In genomic region chr11:109795234-109795633, GRCh38 we compare ENCODE assay signal across 23 cellular contexts.
DNase-seq lines count a peak whose midpoint lies in the region; TF ChIP-seq lines count a peak whose summit lies in the region.
"Had no signal": no experiment of that assay in that cellular context is flagged by ENCODE, and none has a peak within 500 bp of the region (broad histone marks: within the 10 kb centered on the region; RNA-seq: fewer than 3 reads in every experiment).

No MANE protein-coding gene starts in this region.

- H3K27ac ChIP-seq in mammary epithelial cell (ENCODE audit: insufficient read depth, low read depth, low read length): no peak overlapping the region
- peak overlapping the region; percentile 87 for H3K27ac ChIP-seq in mesenchymal stem cell (ENCODE audit: low read length, poor library complexity, severe bottlenecking)
- H3K27ac ChIP-seq: 22Rv1, BLaER1, epithelial cell of prostate, parathyroid adenoma, sigmoid colon, transverse colon had no signal

- no peak overlapping the region for H3K4ac ChIP-seq in mesenchymal stem cell (ENCODE audit: low read depth in 1 of 2, low read length in 2 of 2)

- no peaks in the 10 kb centered on the region for H3K27me3 Mint-ChIP-seq in MCF 10A (ENCODE audit: insufficient read depth, unreplicated experiment)
- H3K27me3 Mint-ChIP-seq: activated naive CD8-positive, alpha-beta T cell treated with anti-CD3 and anti-CD28 coated beads, Interleukin-2, amount 10 ng/mL, durations not matched to agents 7 days and 5 days had no signal

- H3K9ac ChIP-seq in mammary epithelial cell (ENCODE audit: insufficient read depth, low read length) (no peak overlapping the region), mesenchymal stem cell (ENCODE audit: low read length) (no peak overlapping the region)
- H3K9ac ChIP-seq: BLaER1, parathyroid adenoma had no signal

- H2BK5ac ChIP-seq in mesenchymal stem cell (ENCODE audit: low read depth, low read length, poor library complexity, severe bottlenecking): no peak overlapping the region

- no peaks in the 10 kb centered on the region for H3K36me3 Mint-ChIP-seq in MCF 10A (ENCODE audit: insufficient read depth, unreplicated experiment)
- H3K36me3 Mint-ChIP-seq: activated naive CD8-positive, alpha-beta T cell treated with anti-CD3 and anti-CD28 coated beads, Interleukin-2, amount 10 ng/mL, durations not matched to agents 7 days and 5 days had no signal

- no peak overlapping the region for H2BK15ac ChIP-seq in mesenchymal stem cell (ENCODE audit: low read depth, poor library complexity, severe bottlenecking)

- dilution Hi-C loops in mammary epithelial cell (cut with HindIII; ENCODE audit: low sequenced_read_pairs): no loop called here

- TF ChIP-seq CTCF in MCF 10A (IDR thresholded peaks at IDR 0.05; ENCODE audit: unreplicated experiment) (no peak), mammary epithelial cell (conservative IDR thresholded peaks at IDR 0.05 in 1 of 2, IDR thresholded peaks at IDR 0.05 in 1 of 2; ENCODE audit: extremely low read depth in 1 of 2, insufficient read depth in 1 of 2, low read depth in 1 of 2, low read length in 2 of 2) (no peak), epithelial cell of esophagus (IDR thresholded peaks at IDR 0.05; ENCODE audit: insufficient read depth, low read depth, low read length, missing control alignments) (no peak)

- peak; percentile 6 for DNase-seq in MCF 10A (ENCODE audit: unreplicated experiment)
- no peak for DNase-seq in mammary epithelial cell
- DNase-seq in epithelial cell of esophagus (ENCODE audit: low read depth): peak; percentile 5
- peak; percentile 24 for DNase-seq in mesenchymal stem cell
- DNase-seq in NCI-H2227 (lab: John Stamatoyannopoulos, UW; ENCODE audit: unreplicated experiment): no peak
- DNase-seq in CD1c-positive myeloid dendritic cell (ENCODE audit: extremely low spot score): no peak
- no peak for DNase-seq in activated CD4-positive, CD25-positive, alpha-beta regulatory T cell (lab: John Stamatoyannopoulos, UW)
- DNase-seq in amygdala (lab: John Stamatoyannopoulos, UW): no peak
- DNase-seq: activated naive CD8-positive, alpha-beta T cell treated with anti-CD3 and anti-CD28 coated beads, Interleukin-2, amount 10 ng/mL, durations not matched to agents 7 days and 5 days; DMS 273 treated with DMSO at 0.1 percent for 48 hours; GF-D8; H9; NCI-H1694 treated with DMSO at 0.1 percent for 48 hours; NCI-H2227 treated with DMSO at 0.1 percent for 48 hours; NK-92 treated with Interleukin-12 subunit alpha and Interleukin-12 subunit beta, amount 100 ng/mL, for 24 hours; sigmoid colon; stimulated activated CD4-positive, alpha-beta T cell treated with anti-CD3 and anti-CD28 coated beads, Interleukin-1b, Interleukin-23, amount 100 ng/mL, for 48 hours; stimulated activated naive CD8-positive, alpha-beta T cell treated with anti-CD3 and anti-CD28 coated beads, Interleukin-15, Interleukin-2, amounts not matched to agents 100 U/mL and 50 U/mL, for 24 hours; transverse colon had no signal

- H4K91ac ChIP-seq in mesenchymal stem cell (ENCODE audit: low read length): no peak overlapping the region

- no peak overlapping the region for H2BK12ac ChIP-seq in mesenchymal stem cell (ENCODE audit: low read length in 2 of 2)

- CTCF ChIA-PET in MCF 10A (lab: Yijun Ruan, JAX) (no interaction called here), mammary epithelial cell (lab: Charles Lee; ENCODE audit: low non-redundant PET) (no interaction called here)

- H2AFZ ChIP-seq in mammary epithelial cell (ENCODE audit: low read depth, low read length) (no peak overlapping the region), mesenchymal stem cell (ENCODE audit: low read depth, low read length) (no peak overlapping the region)
- H2AFZ ChIP-seq: parathyroid adenoma had no signal

- no peaks in the 10 kb centered on the region for H3K79me1 ChIP-seq in mesenchymal stem cell (replicated peaks; ENCODE audit: low read length, poor library complexity, severe bottlenecking)

- intact Hi-C loops in MCF 10A (cut with micrococcal nuclease): no loop called here
- intact Hi-C loops in mammary epithelial cell (cut with micrococcal nuclease): no loop called here

- no peak overlapping the region for H3K4me3 ChIP-seq in mammary epithelial cell (replicated peaks in 1 of 3; ENCODE audit: insufficient read depth in 1 of 3, low read depth in 2 of 3, low read length in 3 of 3)
- no peak overlapping the region for H3K4me3 ChIP-seq in epithelial cell of esophagus (ENCODE audit: low read length)
- no peak overlapping the region for H3K4me3 ChIP-seq in mesenchymal stem cell (ENCODE audit: insufficient read depth in 1 of 2, low read depth in 1 of 2, low read length in 2 of 2)
- H3K4me3 ChIP-seq: BLaER1, sigmoid colon, transverse colon had no signal

- no peaks in the 10 kb centered on the region for H3K9me3 Mint-ChIP-seq in MCF 10A (ENCODE audit: unreplicated experiment)

- H3K27me3 ChIP-seq in mammary epithelial cell (ENCODE audit: insufficient read depth, low read length) (no peaks in the 10 kb centered on the region), mesenchymal stem cell (ENCODE audit: control insufficient read depth in 1 of 2, insufficient read depth in 1 of 2, low read length in 2 of 2) (no peaks in the 10 kb centered on the region)
- H3K27me3 ChIP-seq: BLaER1, sigmoid colon, transverse colon had no signal

- no peaks in the 10 kb centered on the region for H3K4me1 Mint-ChIP-seq in MCF 10A (ENCODE audit: insufficient read depth, unreplicated experiment)
- H3K4me1 Mint-ChIP-seq: activated naive CD8-positive, alpha-beta T cell treated with anti-CD3 and anti-CD28 coated beads, Interleukin-2, amount 10 ng/mL, durations not matched to agents 7 days and 5 days; H9 had no signal

- no peak overlapping the region for H3K18ac ChIP-seq in mesenchymal stem cell (ENCODE audit: low read depth in 1 of 2, low read length in 2 of 2)

- no peak overlapping the region for H2AK5ac ChIP-seq in mesenchymal stem cell (ENCODE audit: low read length, severe bottlenecking)

- no peak overlapping the region for H4K8ac ChIP-seq in mesenchymal stem cell (ENCODE audit: low read length)

- no peaks in the 10 kb centered on the region for H3K79me2 ChIP-seq in mammary epithelial cell (ENCODE audit: insufficient read depth, low read length)
- H3K79me2 ChIP-seq: parathyroid adenoma had no signal

- H3K14ac ChIP-seq in mesenchymal stem cell (ENCODE audit: low read length in 2 of 2): no peak overlapping the region

- BruUV-seq in MCF 10A (replicated peaks; lab: Mats Ljungman, UMichigan) (no TSS peak), mammary epithelial cell (replicated peaks; lab: Mats Ljungman, UMichigan) (no TSS peak)

- H4K20me1 ChIP-seq in mammary epithelial cell (ENCODE audit: insufficient read depth, low read length): no peaks in the 10 kb centered on the region
- H4K20me1 ChIP-seq: BLaER1 had no signal

- H3K4me3 Mint-ChIP-seq in MCF 10A (ENCODE audit: unreplicated experiment): no peak overlapping the region
- H3K4me3 Mint-ChIP-seq: activated naive CD8-positive, alpha-beta T cell treated with anti-CD3 and anti-CD28 coated beads, Interleukin-2, amount 10 ng/mL, durations not matched to agents 7 days and 5 days; H9 had no signal

- H3K9me3 ChIP-seq in mammary epithelial cell (replicated peaks; ENCODE audit: insufficient read depth, low read length): no peaks in the 10 kb centered on the region
- no peaks in the 10 kb centered on the region for H3K9me3 ChIP-seq in mesenchymal stem cell (ENCODE audit: control insufficient read depth, low read length)
- H3K9me3 ChIP-seq: BLaER1, sigmoid colon, transverse colon had no signal

- H3K4me1 ChIP-seq in mammary epithelial cell (ENCODE audit: insufficient read depth, low read length) (no peaks in the 10 kb centered on the region), mesenchymal stem cell (ENCODE audit: control insufficient read depth, insufficient read depth, low read depth, low read length) (no peaks in the 10 kb centered on the region)
- H3K4me1 ChIP-seq: BLaER1, parathyroid adenoma, sigmoid colon, transverse colon had no signal

- no peak overlapping the region for H3K27ac Mint-ChIP-seq in MCF 10A (ENCODE audit: low read depth, unreplicated experiment)
- H3K27ac Mint-ChIP-seq: activated naive CD8-positive, alpha-beta T cell treated with anti-CD3 and anti-CD28 coated beads, Interleukin-2, amount 10 ng/mL, durations not matched to agents 7 days and 5 days; H9 had no signal

- in situ Hi-C loops in mammary epithelial cell (cut with MboI; ENCODE audit: low sequenced_read_pairs in 2 of 2): no loop called here

- no peak overlapping the region for H3K23ac ChIP-seq in mesenchymal stem cell (ENCODE audit: low read length in 2 of 2)

- POLR2A ChIA-PET in MCF 10A (lab: Yijun Ruan, JAX): interaction anchor here (0.6 to 0.7 kb wide), 2 partner anchors 624 to 975 kb away, joined by 3 to 5 read pairs; no protein-coding TSS in a partner anchor

- H3K36me3 ChIP-seq in mammary epithelial cell (ENCODE audit: insufficient read depth, low read length) (no peaks in the 10 kb centered on the region), mesenchymal stem cell (ENCODE audit: control insufficient read depth in 1 of 2, insufficient read depth in 2 of 2, low read depth in 1 of 2, low read length in 2 of 2) (no peaks in the 10 kb centered on the region)
- H3K36me3 ChIP-seq: BLaER1, sigmoid colon, transverse colon had no signal

- 59% methylated on average over 4 of the region's 4 CpGs for WGBS in mammary epithelial cell (ENCODE audit: low coverage, missing lambda C conversion rate)
- 52% methylated on average over 3 of the region's 4 CpGs for WGBS in mesenchymal stem cell

- H2BK120ac ChIP-seq in mesenchymal stem cell (ENCODE audit: low read depth, low read length): no peak overlapping the region

- H3K4me2 ChIP-seq in mammary epithelial cell (ENCODE audit: insufficient read depth, low read depth, low read length) (no peak overlapping the region), mesenchymal stem cell (ENCODE audit: low read length, poor library complexity, severe bottlenecking) (no peak overlapping the region)
- H3K4me2 ChIP-seq: BLaER1 had no signal

Comparison
In these comparisons a context has a peak if more than half of its experiments do, and no peak if none do; other contexts are left out.
1. DNase-seq: peak in MCF 10A (single experiment), epithelial cell of esophagus (single experiment) and mesenchymal stem cell (single experiment); none in mammary epithelial cell (single experiment), NCI-H2227 (single experiment), CD1c-positive myeloid dendritic cell (single experiment), activated CD4-positive, CD25-positive, alpha-beta regulatory T cell (0 of 4) and amygdala (0 of 56).